20 cellular contexts compared by ENCODE assay signal in genomic region chr17:49525831-49526741, GRCh38. TPM values are rescaled to one million over a fixed set of nuclear protein-coding genes. Genes with fewer than 3 reads are reported as not detected.
A peak's percentile ranks its signal among the peaks of the same experiment; 100 is the strongest.
DNase-seq lines count a peak whose midpoint lies in the region; ATAC-seq and TF ChIP-seq lines count a peak whose summit lies in the region.
"Had no signal": no experiment of that assay in that cellular context is flagged by ENCODE, and none has a peak within 500 bp of the region (broad histone marks: within the 10 kb centered on the region; RNA-seq: fewer than 3 reads in every experiment).

No MANE protein-coding gene starts in this region.

- H3K4me1 ChIP-seq in H9 (ENCODE audit: insufficient read depth, low read length) (no peaks in the 10 kb centered on the region; the same call in 1 of the 2 replicates), right cardiac atrium (ENCODE audit: control insufficient read depth, insufficient read depth, low read length) (no peaks in the 10 kb centered on the region)
- H3K4me1 ChIP-seq: psoas muscle had no signal

- TF ChIP-seq CTCF in H9 (conservative IDR thresholded peaks at IDR 0.05) (no peak), MCF 10A (IDR thresholded peaks at IDR 0.05; ENCODE audit: unreplicated experiment) (no peak)

- no peaks in the 10 kb centered on the region for H3K79me2 ChIP-seq in H9 (ENCODE audit: insufficient read depth, low read length)

- no peak overlapping the region for H3K18ac ChIP-seq in H9 (ENCODE audit: insufficient read length, low read depth, low read length)

- H3K14ac ChIP-seq in H9 (ENCODE audit: insufficient read depth, low read length): no peak overlapping the region

- H4K91ac ChIP-seq in H9 (ENCODE audit: insufficient read length, low read depth, low read length): no peak overlapping the region

- H3K4me3 ChIP-seq in right cardiac atrium (ENCODE audit: low read length): no peak overlapping the region
- H3K4me3 ChIP-seq: MG63, psoas muscle had no signal

- H3K27me3 ChIP-seq in H9 (ENCODE audit: insufficient read depth, low read length) (no peaks in the 10 kb centered on the region), right cardiac atrium (ENCODE audit: control insufficient read depth, insufficient read depth) (no peaks in the 10 kb centered on the region)
- H3K27me3 ChIP-seq: MG63 had no signal

- no peak overlapping the region for H3K4me2 ChIP-seq in H9 (ENCODE audit: insufficient read depth, insufficient read length, low read length)

- H3K27me3 Mint-ChIP-seq in H9 (ENCODE audit: low read depth) (peaks cover 2% of the 10 kb centered on the region), MCF 10A (ENCODE audit: insufficient read depth, unreplicated experiment) (peaks cover 14% of the 10 kb centered on the region)

- H2AFZ ChIP-seq in H9 (ENCODE audit: low read length): no peak overlapping the region

- H2BK120ac ChIP-seq in H9 (ENCODE audit: low read depth, low read length, poor library complexity, severe bottlenecking): no peak overlapping the region

- no peaks in the 10 kb centered on the region for H3K23me2 ChIP-seq in H9 (ENCODE audit: insufficient read length, low read depth, low read length, poor library complexity, severe bottlenecking)

- H3K23ac ChIP-seq in H9 (ENCODE audit: insufficient read length, low read depth, low read length): no peak overlapping the region

- peaks cover 2 to 14% of the 10 kb centered on the region in 2 experiments; a peak in 3 of 4 replicates for H3K4me1 Mint-ChIP-seq in H9
- H3K4me1 Mint-ChIP-seq in MCF 10A (ENCODE audit: insufficient read depth, unreplicated experiment): peaks cover 6% of the 10 kb centered on the region
- H3K4me1 Mint-ChIP-seq: activated T-helper 17 cell treated with anti-CD3 and anti-CD28 coated beads, Interleukin-2, amount 50 U/mL, for 72 hours had no signal

- H3K4me3 Mint-ChIP-seq in H9 (no peak overlapping the region), MCF 10A (ENCODE audit: unreplicated experiment) (no peak overlapping the region)
- H3K4me3 Mint-ChIP-seq: activated T-helper 17 cell treated with anti-CD3 and anti-CD28 coated beads, Interleukin-2, amount 50 U/mL, for 72 hours had no signal

- H4K20me1 ChIP-seq in H9 (ENCODE audit: control insufficient read depth, insufficient read depth, insufficient read length): no peaks in the 10 kb centered on the region

- no peak overlapping the region for H4K5ac ChIP-seq in H9 (ENCODE audit: insufficient read length, low read depth, low read length)

- H2AK5ac ChIP-seq in H9 (ENCODE audit: insufficient read length, low read length): no peak overlapping the region

- no peaks in the 10 kb centered on the region for H3K9me3 ChIP-seq in H9 (ENCODE audit: control insufficient read depth, low read depth, low read length)
- no peaks in the 10 kb centered on the region for H3K9me3 ChIP-seq in right cardiac atrium (ENCODE audit: control insufficient read depth, low read length)
- H3K9me3 ChIP-seq: MG63, psoas muscle had no signal

- no peak overlapping the region for H2BK15ac ChIP-seq in H9 (ENCODE audit: low read depth, low read length)

- H3K27ac Mint-ChIP-seq in H9 (peak overlapping the region in 1 of 3 experiments; percentile 82; a peak in 2 of 7 replicates), MCF 10A (ENCODE audit: low read depth, unreplicated experiment) (no peak overlapping the region)
- H3K27ac Mint-ChIP-seq: activated T-helper 17 cell treated with anti-CD3 and anti-CD28 coated beads, Interleukin-2, amount 50 U/mL, for 72 hours; IgD-negative memory B cell had no signal

- POLR2A ChIA-PET in MCF 10A (lab: Yijun Ruan, JAX): interaction anchor here (0.7 kb wide), 1 partner anchor 236 kb away, joined by 3 read pairs; no protein-coding TSS in a partner anchor

- CTCF ChIA-PET in MCF 10A (lab: Yijun Ruan, JAX): interaction anchor here (1.2 kb wide), 1 partner anchor 30 kb away, joined by 5 read pairs; no protein-coding TSS in a partner anchor

- DNase-seq in H9 (peak; percentile 28), cerebellar cortex (ENCODE audit: low spot score) (peak; percentile 96), right cardiac atrium (peak; percentile 72 to 88 (median 84)), sciatic nerve (ENCODE audit: low spot score) (peak; percentile 63), activated gamma-delta T cell (lab: John Stamatoyannopoulos, UW) (no peak), left colon (no peak), MCF 10A (ENCODE audit: unreplicated experiment) (no peak), NCI-H1436 treated with DMSO at 0.1 percent for 48 hours (lab: John Stamatoyannopoulos, UW) (no peak)
- DNase-seq: erythroblast, MG63, NCI-H1436, NCI-H2171 treated with DMSO at 0.1 percent for 48 hours, NCI-H748 treated with DMSO at 0.1 percent for 48 hours, SHP77 had no signal

- no peaks in the 10 kb centered on the region for H3K79me1 ChIP-seq in H9 (ENCODE audit: insufficient read depth, low read depth, low read length, poor library complexity, severe bottlenecking)

- intact Hi-C loops in right cardiac atrium (cut with DNase I): no loop called here
- intact Hi-C loops in sciatic nerve (cut with DNase I): no loop called here
- intact Hi-C loops in left colon (cut with DNase I, micrococcal nuclease): no loop called here
- intact Hi-C loops in MCF 10A (cut with micrococcal nuclease): no loop called here

- no peak overlapping the region for H3K56ac ChIP-seq in H9 (ENCODE audit: insufficient read length, low read depth, low read length)

- no peak overlapping the region for H3K9ac ChIP-seq in H9 (ENCODE audit: extremely low read depth, insufficient read length, low read length)

- no CpG with 5 or more reads among the region's 24 CpGs for WGBS in H9 (ENCODE audit: extremely low coverage, insufficient read length, low lambda C conversion rate)
- 70% methylated on average over 24 of the region's 24 CpGs for WGBS in right cardiac atrium

- no peak overlapping the region for H2BK20ac ChIP-seq in H9 (ENCODE audit: low read depth, low read length, poor library complexity, severe bottlenecking)

- no peak overlapping the region for H3K27ac ChIP-seq in H9 (ENCODE audit: insufficient read length, low read depth, low read length)
- no peak overlapping the region for H3K27ac ChIP-seq in right cardiac atrium (ENCODE audit: low read length)
- H3K27ac ChIP-seq: psoas muscle had no signal

- H2BK5ac ChIP-seq in H9 (ENCODE audit: insufficient read length, low read length): no peak overlapping the region

- no peak overlapping the region for H2BK12ac ChIP-seq in H9 (ENCODE audit: insufficient read length, low read depth, low read length)

- BruUV-seq in MCF 10A (replicated peaks; lab: Mats Ljungman, UMichigan): no TSS peak

- H3K9me3 Mint-ChIP-seq in H9 (no peaks in the 10 kb centered on the region), MCF 10A (ENCODE audit: unreplicated experiment) (no peaks in the 10 kb centered on the region)
- H3K9me3 Mint-ChIP-seq: activated T-helper 17 cell treated with anti-CD3 and anti-CD28 coated beads, Interleukin-2, amount 50 U/mL, for 72 hours; IgD-negative memory B cell had no signal

- H3K4ac ChIP-seq in H9 (ENCODE audit: low read depth, low read length): no peak overlapping the region

- H3T11ph ChIP-seq in H9 (ENCODE audit: low read length): no peak overlapping the region

- H4K8ac ChIP-seq in H9 (replicated peaks; ENCODE audit: insufficient read length, low read depth, low read length): no peak overlapping the region

- no peaks in the 10 kb centered on the region for H3K36me3 Mint-ChIP-seq in H9 (ENCODE audit: insufficient read depth in 1 of 3, low read depth in 3 of 3)
- peaks cover 6% of the 10 kb centered on the region for H3K36me3 Mint-ChIP-seq in MCF 10A (ENCODE audit: insufficient read depth, unreplicated experiment)
- H3K36me3 Mint-ChIP-seq: IgD-negative memory B cell had no signal

- ATAC-seq in right cardiac atrium (peak; percentile 79 to 85), sciatic nerve (peak; percentile 63), left colon (no peak)
- ATAC-seq: activated T-helper 17 cell treated with anti-CD3 and anti-CD28 coated beads, Interleukin-2, amount 50 U/mL, for 72 hours; psoas muscle had no signal

RNA-seq across cellular contexts. Expression of gene NGFR, which starts 31.0 kb away (rescaled TPM):
- total RNA-seq in H9 (2021) (9.6 and 10.9 TPM in 2 replicates), right cardiac atrium (10 to 100 TPM; 21.6 to 39.8 (median 29.4) TPM), sciatic nerve (291 TPM), left colon (1 to 10 TPM; 1.1 to 2.8 TPM), MCF 10A (2022) (0.22 and 0.26 TPM in 2 replicates)
- 16.5 TPM for polyA plus RNA-seq in right cardiac atrium
- polyA plus RNA-seq: IgD-negative memory B cell had no signal

RNA-seq across cellular contexts. Expression of gene NXPH3, which starts 49.6 kb away (rescaled TPM):
- total RNA-seq in H9 (2021) (1.3 and 1.7 TPM in 2 replicates), right cardiac atrium (1 to 10 TPM; 3.8 to 6.5 (median 4.9) TPM), sciatic nerve (17.0 TPM), left colon (1 to 10 TPM in 1 of 2 donors, under 1 TPM in 1; 0.70 to 3.6 TPM), MCF 10A (2022) (not detected in 2 replicates)
- polyA plus RNA-seq in right cardiac atrium: 5.9 TPM
- total RNA-seq: activated T-helper 17 cell treated with anti-CD3 and anti-CD28 coated beads, Interleukin-2, amount 50 U/mL, for 72 hours; bronchial epithelial cell; Daoy; OCI-LY7 had no signal
- polyA plus RNA-seq: IgD-negative memory B cell had no signal

Comparison
In these comparisons a context has a peak if more than half of its experiments do, and no peak if none do; other contexts are left out.
1. DNase-seq: peak in H9 (single experiment), cerebellar cortex (single experiment), right cardiac atrium (3 of 3) and sciatic nerve (single experiment); none in activated gamma-delta T cell (single experiment), left colon (0 of 2), MCF 10A (single experiment) and NCI-H1436 treated with DMSO at 0.1 percent for 48 hours (single experiment).